Comparison of ENCODE assay signal across 8 cellular contexts in genomic region chr17:68512967-68513474, GRCh38. TPM values are rescaled to one million over a fixed set of nuclear protein-coding genes. Genes with fewer than 3 reads are reported as not detected.
DNase-seq lines count a peak whose midpoint lies in the region; ATAC-seq, FAIRE-seq and TF ChIP-seq lines count a peak whose summit lies in the region.

No MANE protein-coding gene starts in this region.

- TF ChIP-seq POLR2A in HepG2 (IDR thresholded peaks at IDR 0.05; ENCODE audit: insufficient read depth in 1 of 2, low read depth in 2 of 2, low read length in 2 of 2), result no peak

- ATAC-seq in central memory CD8-positive, alpha-beta T cell (replicated peaks; ENCODE audit: extremely low read depth, poor library complexity, severe bottlenecking), result no peak
- ATAC-seq in HepG2, result no peak

- H3K9ac ChIP-seq in NT2/D1 (ENCODE audit: insufficient read length, low read depth) (peak overlapping the region; percentile 98), HepG2 (ENCODE audit: insufficient read depth, low read depth, low read length) (peak overlapping the region; percentile 94)

- peaks cover 2% of the 10 kb centered on the region for H3K4me1 ChIP-seq in NT2/D1 (ENCODE audit: insufficient read depth, insufficient read length)
- H3K4me1 ChIP-seq in HepG2 (ENCODE audit: insufficient read depth, low read length), result peaks cover 74% of the 10 kb centered on the region

- no peak for TF ChIP-seq RAD21 in HepG2 (CRISPR knock-in tag; IDR thresholded peaks at IDR 0.05)

- peaks cover 39% of the 10 kb centered on the region for H3K4me1 Mint-ChIP-seq in activated naive CD4-positive, alpha-beta T cell treated with anti-CD3 and anti-CD28 coated beads for 36 hours (ENCODE audit: low read depth)
- H3K4me1 Mint-ChIP-seq in central memory CD8-positive, alpha-beta T cell, result peaks cover 63% of the 10 kb centered on the region

- peak overlapping the region; percentile 97 for H3K27ac Mint-ChIP-seq in activated naive CD4-positive, alpha-beta T cell treated with anti-CD3 and anti-CD28 coated beads for 36 hours
- peak overlapping the region; percentile 100 for H3K27ac Mint-ChIP-seq in central memory CD8-positive, alpha-beta T cell (ENCODE audit: low read depth)

- peak overlapping the region; percentile 99 for H3K4me3 Mint-ChIP-seq in activated naive CD4-positive, alpha-beta T cell treated with anti-CD3 and anti-CD28 coated beads for 36 hours
- H3K4me3 Mint-ChIP-seq in central memory CD8-positive, alpha-beta T cell, result peak overlapping the region; percentile 94

- no peak for TF ChIP-seq EP300 in HepG2 (IDR thresholded peaks at IDR 0.05; ENCODE audit: low read depth in 2 of 2, low read length in 2 of 2)
- TF ChIP-seq EP300 in HepG2 (CRISPR knock-in tag; IDR thresholded peaks at IDR 0.05; ENCODE audit: borderline replicate concordance), result no peak

- H3K4me2 ChIP-seq in HepG2 (ENCODE audit: low read depth, low read length), result peak overlapping the region; percentile 86

- H3K36me3 Mint-ChIP-seq in activated naive CD4-positive, alpha-beta T cell treated with anti-CD3 and anti-CD28 coated beads for 36 hours (ENCODE audit: low read depth), result peaks cover 24% of the 10 kb centered on the region
- H3K36me3 Mint-ChIP-seq in central memory CD8-positive, alpha-beta T cell (ENCODE audit: insufficient read depth), result peaks cover 57% of the 10 kb centered on the region

- no peaks in the 10 kb centered on the region for H3K9me3 Mint-ChIP-seq in activated naive CD4-positive, alpha-beta T cell treated with anti-CD3 and anti-CD28 coated beads for 36 hours
- H3K9me3 Mint-ChIP-seq in central memory CD8-positive, alpha-beta T cell, result no peaks in the 10 kb centered on the region

- no peaks in the 10 kb centered on the region for H3K27me3 Mint-ChIP-seq in activated naive CD4-positive, alpha-beta T cell treated with anti-CD3 and anti-CD28 coated beads for 36 hours (ENCODE audit: low read depth)
- H3K27me3 Mint-ChIP-seq in central memory CD8-positive, alpha-beta T cell, result no peaks in the 10 kb centered on the region

- H4K20me1 ChIP-seq in HepG2 (ENCODE audit: insufficient read depth, low read length), result peaks cover 30% of the 10 kb centered on the region

- no TSS peak for BruUV-seq in HepG2 (replicated peaks; lab: Mats Ljungman, UMichigan)

- POLR2A ChIA-PET in HepG2 (lab: Yijun Ruan, JAX), result interaction anchor here (0.7 to 4.3 kb wide), 12 partner anchors 12 to 493 kb away, joined by 3 to 25 read pairs (median 6); partner anchors contain the start of gene WIPI1

- TF ChIP-seq CTCF in HepG2 (CRISPR knock-in tag; IDR thresholded peaks at IDR 0.05), result no peak

- CTCF ChIA-PET in activated naive CD4-positive, alpha-beta T cell treated with anti-CD3 and anti-CD28 coated beads for 36 hours (lab: Charles Lee), result no interaction called here
- CTCF ChIA-PET in HepG2 (lab: Yijun Ruan, JAX; ENCODE audit: low intra/inter-chr PET ratio, low total read pairs), result no interaction called here

- FAIRE-seq in HepG2 (lab: Jason Lieb, UNC), result no peak

- WGBS in HepG2 (ENCODE audit: low lambda C conversion rate), result under 1% methylated on average over 20 of the region's 20 CpGs

- no peaks in the 10 kb centered on the region for H3K27me3 ChIP-seq in NT2/D1 (ENCODE audit: insufficient read depth, insufficient read length)
- H3K27me3 ChIP-seq in HepG2 (ENCODE audit: control insufficient read depth in 1 of 2, insufficient read depth in 2 of 2, low read length in 2 of 2), result no peaks in the 10 kb centered on the region; a peak in 1 of 5 replicates

- intact Hi-C loops in activated naive CD4-positive, alpha-beta T cell treated with anti-CD3 and anti-CD28 coated beads for 36 hours (cut with micrococcal nuclease), result loop anchor here (1.0 to 5.0 kb wide), 9 partner anchors 14 to 902 kb away; partner anchors contain the start of genes AMZ2, ARSG, KPNA2 and MAP2K6
- intact Hi-C loops in HepG2 (cut with micrococcal nuclease; ENCODE audit: unreplicated experiment), result loop anchor here (2.0 kb wide), 2 partner anchors 38 to 88 kb away; partner anchors contain the start of gene FAM20A

- no peak for DNase-seq in activated naive CD4-positive, alpha-beta T cell treated with anti-CD3 and anti-CD28 coated beads for 36 hours
- DNase-seq in activated naive CD4-positive, alpha-beta T cell (lab: John Stamatoyannopoulos, UW), result no peak
- DNase-seq in NT2/D1 (ENCODE audit: low read depth, low spot score) (peak; percentile 23), HepG2 (ENCODE audit: low spot score) (no peak), NCI-H1048 (lab: John Stamatoyannopoulos, UW) (no peak), mucosa of gallbladder (ENCODE audit: low spot score) (no peak)
- peak in 1 of 2 donors; percentile 23 for DNase-seq in central memory CD8-positive, alpha-beta T cell (ENCODE audit: low spot score in 2 of 2)

- H3K9me3 ChIP-seq in NT2/D1 (ENCODE audit: insufficient read depth, low read length) (peaks cover 32% of the 10 kb centered on the region), HepG2 (ENCODE audit: low read length) (no peaks in the 10 kb centered on the region)

- H3K27ac ChIP-seq in HepG2 (ENCODE audit: extremely low read length, insufficient read depth, low read length) (peak overlapping the region; percentile 91), temporal lobe (ENCODE audit: low read depth, low read length) (peak overlapping the region; percentile 98)

- no peak overlapping the region for H2AFZ ChIP-seq in HepG2 (ENCODE audit: low read length)

- H3K36me3 ChIP-seq in NT2/D1 (ENCODE audit: insufficient read depth, insufficient read length, low read length), result peaks cover 35% of the 10 kb centered on the region
- peaks cover 9 to 26% of the 10 kb centered on the region in 2 experiments for H3K36me3 ChIP-seq in HepG2 (replicated peaks in 1 of 2; ENCODE audit: control insufficient read depth in 1 of 2, insufficient read depth in 2 of 2, low read length in 2 of 2)

- H3K4me3 ChIP-seq in NT2/D1 (ENCODE audit: insufficient read length, low read depth), result peak overlapping the region; percentile 93
- peak overlapping the region; percentile 91 to 95 (median 91) for H3K4me3 ChIP-seq in HepG2 (replicated peaks in 1 of 3; ENCODE audit: insufficient read depth in 1 of 3, low read depth in 2 of 3, low read length in 3 of 3)

- in situ Hi-C loops in HepG2 (cut with HindIII; ENCODE audit: extremely low pct_ligation_motif_present, low pct_unique_long_range_greater_than_20kb), result no loop called here

- peaks cover 54% of the 10 kb centered on the region for H3K79me2 ChIP-seq in HepG2 (ENCODE audit: insufficient read depth, low read length)

RNA-seq across cellular contexts. Expression of gene PRKAR1A, which starts 0.8 kb away (rescaled TPM):
- total RNA-seq in activated naive CD4-positive, alpha-beta T cell treated with anti-CD3 and anti-CD28 coated beads for 36 hours, result 100 to 1,000 TPM; 151 TPM
- 266 and 335 TPM in 2 replicates for total RNA-seq in HepG2 (2016; rRNA removed; fragmentation: Illumina TruSeq; extraction: Trizol)
- total RNA-seq in HepG2 (2016; cell fraction: cytosol; rRNA removed; fragmentation: Illumina TruSeq; extraction: Trizol; ENCODE audit: low read depth), result 24.5 and 25.0 TPM in 2 replicates
- 274 and 331 TPM in 2 replicates for total RNA-seq in HepG2 (2016; cell fraction: insoluble cytoplasmic fraction; rRNA removed; fragmentation: Illumina TruSeq; extraction: Trizol)
- total RNA-seq in HepG2 (2016; cell fraction: membrane; rRNA removed; fragmentation: Illumina TruSeq; extraction: Trizol), result 50.4 and 51.0 TPM in 2 replicates
- total RNA-seq in HepG2 (2016; cell fraction: nucleus; rRNA removed; fragmentation: Illumina TruSeq; extraction: Trizol), result 144 and 151 TPM in 2 replicates
- polyA plus RNA-seq in HepG2 (2011; rRNA removed), result 250 and 265 TPM in 2 replicates
- 227 and 241 TPM in 2 replicates for polyA plus RNA-seq in HepG2 (2011; cell fraction: cytosol; rRNA removed)
- 192 and 209 TPM in 2 replicates for polyA plus RNA-seq in HepG2 (2011; cell fraction: nucleus; rRNA removed)
- polyA plus RNA-seq in HepG2 (2012), result 200 and 223 TPM in 2 replicates
- polyA plus RNA-seq in HepG2 (2016; cell fraction: cytosol; fragmentation: Illumina TruSeq; extraction: Trizol; ENCODE audit: low read depth), result 19.1 and 23.5 TPM in 2 replicates
- polyA plus RNA-seq in HepG2 (2016; cell fraction: insoluble cytoplasmic fraction; fragmentation: Illumina TruSeq; extraction: Trizol; ENCODE audit: low read depth), result 302 and 333 TPM in 2 replicates
- polyA plus RNA-seq in HepG2 (2016; cell fraction: membrane; fragmentation: Illumina TruSeq; extraction: Trizol; ENCODE audit: low read depth), result 32.1 and 33.4 TPM in 2 replicates
- polyA plus RNA-seq in HepG2 (2016; cell fraction: nucleus; fragmentation: Illumina TruSeq; extraction: Trizol; ENCODE audit: insufficient read depth, low read depth), result 152 and 173 TPM in 2 replicates
- polyA minus RNA-seq in HepG2 (2011; rRNA and poly(A)+ RNA removed; ENCODE audit: low replicate concordance), result 250 and 886 TPM in 2 replicates
- 449 and 493 TPM in 2 replicates for polyA minus RNA-seq in HepG2 (2011; cell fraction: cytosol; rRNA and poly(A)+ RNA removed)
- 609 and 625 TPM in 2 replicates for polyA minus RNA-seq in HepG2 (2011; cell fraction: nucleus; rRNA and poly(A)+ RNA removed)
- 249 TPM for total RNA-seq in temporal lobe
- total RNA-seq in mucosa of gallbladder, result 258 TPM

RNA-seq across cellular contexts. Expression of gene WIPI1, which starts 55.7 kb away (rescaled TPM):
- total RNA-seq in activated naive CD4-positive, alpha-beta T cell treated with anti-CD3 and anti-CD28 coated beads for 36 hours, result 10 to 100 TPM; 13.5 to 14.3 TPM
- 27.1 and 29.4 TPM in 2 replicates for total RNA-seq in HepG2 (2016; rRNA removed; fragmentation: Illumina TruSeq; extraction: Trizol)
- 42.3 and 43.2 TPM in 2 replicates for total RNA-seq in HepG2 (2016; cell fraction: cytosol; rRNA removed; fragmentation: Illumina TruSeq; extraction: Trizol; ENCODE audit: low read depth)
- 26.8 and 26.9 TPM in 2 replicates for total RNA-seq in HepG2 (2016; cell fraction: insoluble cytoplasmic fraction; rRNA removed; fragmentation: Illumina TruSeq; extraction: Trizol)
- total RNA-seq in HepG2 (2016; cell fraction: membrane; rRNA removed; fragmentation: Illumina TruSeq; extraction: Trizol), result 52.2 and 60.9 TPM in 2 replicates
- total RNA-seq in HepG2 (2016; cell fraction: nucleus; rRNA removed; fragmentation: Illumina TruSeq; extraction: Trizol), result 20.0 and 20.6 TPM in 2 replicates
- polyA plus RNA-seq in HepG2 (2011; rRNA removed), result 135 and 141 TPM in 2 replicates
- 141 and 148 TPM in 2 replicates for polyA plus RNA-seq in HepG2 (2011; cell fraction: cytosol; rRNA removed)
- polyA plus RNA-seq in HepG2 (2011; cell fraction: nucleus; rRNA removed), result 91.7 and 99.3 TPM in 2 replicates
- polyA plus RNA-seq in HepG2 (2012), result 48.1 and 57.2 TPM in 2 replicates
- 45.3 and 47.3 TPM in 2 replicates for polyA plus RNA-seq in HepG2 (2016; cell fraction: cytosol; fragmentation: Illumina TruSeq; extraction: Trizol; ENCODE audit: low read depth)
- polyA plus RNA-seq in HepG2 (2016; cell fraction: insoluble cytoplasmic fraction; fragmentation: Illumina TruSeq; extraction: Trizol; ENCODE audit: low read depth), result 33.2 and 35.9 TPM in 2 replicates
- 57.1 and 57.2 TPM in 2 replicates for polyA plus RNA-seq in HepG2 (2016; cell fraction: membrane; fragmentation: Illumina TruSeq; extraction: Trizol; ENCODE audit: low read depth)
- 21.9 and 35.2 TPM in 2 replicates for polyA plus RNA-seq in HepG2 (2016; cell fraction: nucleus; fragmentation: Illumina TruSeq; extraction: Trizol; ENCODE audit: insufficient read depth, low read depth)
- 18.4 and 144 TPM in 2 replicates for polyA minus RNA-seq in HepG2 (2011; rRNA and poly(A)+ RNA removed; ENCODE audit: low replicate concordance)
- 64.7 and 68.0 TPM in 2 replicates for polyA minus RNA-seq in HepG2 (2011; cell fraction: cytosol; rRNA and poly(A)+ RNA removed)
- polyA minus RNA-seq in HepG2 (2011; cell fraction: nucleus; rRNA and poly(A)+ RNA removed), result 130 and 135 TPM in 2 replicates
- total RNA-seq in temporal lobe, result 8.1 TPM
- 61.9 TPM for total RNA-seq in mucosa of gallbladder
